ENCODE assay signal across 8 cellular contexts in genomic region chr5:1883120-1883924, GRCh38. TPM values are rescaled to one million over a fixed set of nuclear protein-coding genes. Genes with fewer than 3 reads are reported as not detected.
DNase-seq lines count a peak whose midpoint lies in the region; ATAC-seq and TF ChIP-seq lines count a peak whose summit lies in the region.
"Had no signal": no experiment of that assay in that cellular context is flagged by ENCODE, and none has a peak within 500 bp of the region (broad histone marks: within the 10 kb centered on the region; RNA-seq: fewer than 3 reads in every experiment).

No MANE protein-coding gene starts in this region.

- peak overlapping the region; percentile 84 for H3K4me2 ChIP-seq in PC-3 (ENCODE audit: low read length)
- H3K4me2 ChIP-seq: KMS-11 had no signal

- H3K4me3 ChIP-seq in PC-3 (ENCODE audit: low read length) (peak overlapping the region; percentile 61), sigmoid colon (peak overlapping the region in 3 of 4 donors; percentile 14 to 36 (median 34))

- peak; percentile 50 for ATAC-seq in GM19351 (IDR thresholded peaks at IDR 0.05; ENCODE audit: unreplicated experiment)
- peak; percentile 63 for ATAC-seq in PC-3
- no peak for ATAC-seq in HG02840 (IDR thresholded peaks at IDR 0.05; ENCODE audit: low FRiP score, unreplicated experiment)

- CTCF ChIA-PET in PC-3 (lab: Charles Lee) = no interaction called here

- intact Hi-C loops in PC-3 (cut with micrococcal nuclease) = no loop called here
- intact Hi-C loops in sigmoid colon (cut with DNase I) = no loop called here

- no TSS peak for BruUV-seq in PC-3 (replicated peaks; lab: Mats Ljungman, UMichigan)

- POLR2A ChIA-PET in PC-3 (lab: Charles Lee; ENCODE audit: unreplicated experiment) = no interaction called here

- peaks cover 28% of the 10 kb centered on the region for H3K27me3 Mint-ChIP-seq in glutamatergic neuron (ENCODE audit: unreplicated experiment)

- H3K9me2 ChIP-seq in PC-3 (replicated peaks; ENCODE audit: low read length) = no peaks in the 10 kb centered on the region

- H3K27ac ChIP-seq in PC-3 (ENCODE audit: low read length) = no peak overlapping the region
- H3K27ac ChIP-seq in sigmoid colon = no peak overlapping the region
- H3K27ac ChIP-seq: KMS-11 had no signal

- no peak overlapping the region for H3K27ac Mint-ChIP-seq in glutamatergic neuron (ENCODE audit: unreplicated experiment)

- H3K36me3 Mint-ChIP-seq in glutamatergic neuron (ENCODE audit: unreplicated experiment) = no peaks in the 10 kb centered on the region

- WGBS in sigmoid colon, 2 donors = 2 to 7% methylated on average over 78 of the region's 78 CpGs

- no peaks in the 10 kb centered on the region for H3K36me3 ChIP-seq in PC-3 (ENCODE audit: low read depth, low read length)
- H3K36me3 ChIP-seq in sigmoid colon = no peaks in the 10 kb centered on the region

- H3K9me3 Mint-ChIP-seq in glutamatergic neuron (ENCODE audit: unreplicated experiment) = peaks cover 3% of the 10 kb centered on the region

- TF ChIP-seq POLR2A in sigmoid colon (IDR thresholded peaks at IDR 0.05) = no peak

- peaks cover 3% of the 10 kb centered on the region for H3K4me1 Mint-ChIP-seq in glutamatergic neuron (ENCODE audit: low read depth, unreplicated experiment)

- no peak overlapping the region for H3K9ac ChIP-seq in PC-3 (ENCODE audit: low read length)
- H3K9ac ChIP-seq: KMS-11 had no signal

- peaks cover 55% of the 10 kb centered on the region for H3K27me3 ChIP-seq in PC-3 (ENCODE audit: low read length)
- H3K27me3 ChIP-seq in sigmoid colon = peaks cover 83 to 100% (median 100%) of the 10 kb centered on the region in 3 donors

- no peaks in the 10 kb centered on the region for H4K20me1 ChIP-seq in PC-3 (ENCODE audit: low read length)

- H3K79me2 ChIP-seq in PC-3 (ENCODE audit: low read length) = no peaks in the 10 kb centered on the region

- H3K4me3 Mint-ChIP-seq in glutamatergic neuron (ENCODE audit: unreplicated experiment) = no peak overlapping the region

- H3K9me3 ChIP-seq in PC-3 (ENCODE audit: low read length) (no peaks in the 10 kb centered on the region), sigmoid colon (no peaks in the 10 kb centered on the region)

- H2AFZ ChIP-seq in PC-3 (ENCODE audit: low read length) = peak overlapping the region; percentile 70

- DNase-seq in PC-3 = peak; percentile 14
- DNase-seq in glutamatergic neuron = peak; percentile 71
- DNase-seq in sigmoid colon = no peak
- DNase-seq in COR-L47 (lab: John Stamatoyannopoulos, UW) = no peak
- DNase-seq in stimulated activated CD4-positive, alpha-beta T cell treated with anti-CD3 and anti-CD28 coated beads, Interleukin-1b, Interleukin-23, amount 100 ng/mL, for 48 hours = no peak

- H3K4me1 ChIP-seq in PC-3 (ENCODE audit: insufficient read depth, low read length) (peaks cover 11% of the 10 kb centered on the region; the same call in 1 of the 2 replicates), sigmoid colon (peaks cover 0 to 44% (median 35%) of the 10 kb centered on the region in 4 donors)

- TF ChIP-seq CTCF in PC-3 (conservative IDR thresholded peaks at IDR 0.05; ENCODE audit: low read depth, low read length) (no peak), glutamatergic neuron (IDR thresholded peaks at IDR 0.05; ENCODE audit: partially characterized antibody, unreplicated experiment) (peak; percentile 67), sigmoid colon (IDR thresholded peaks at IDR 0.05) (no peak)

- no peaks in the 10 kb centered on the region for H3F3A ChIP-seq in PC-3 (ENCODE audit: low read length, unreplicated experiment)

- no peak for TF ChIP-seq EP300 in sigmoid colon (IDR thresholded peaks at IDR 0.05)

RNA-seq across cellular contexts. Expression of gene IRX4, which starts 0.6 kb away (rescaled TPM):
- total RNA-seq in PC-3 (2014; rRNA removed) (0.46 TPM in 1 of 2 replicates, not detected in the other), glutamatergic neuron (ENCODE audit: unreplicated experiment) (0.20 TPM), sigmoid colon (not detected)
- polyA plus RNA-seq in sigmoid colon = under 1 TPM in 1 of 3 donors, not detected in 2; 0.06 TPM

Comparison
In these comparisons a context has a peak if more than half of its experiments do, and no peak if none do; other contexts are left out.
1. DNase-seq: peak in PC-3 (single experiment) and glutamatergic neuron (single experiment); none in sigmoid colon (single experiment), COR-L47 (single experiment) and stimulated activated CD4-positive, alpha-beta T cell treated with anti-CD3 and anti-CD28 coated beads, Interleukin-1b, Interleukin-23, amount 100 ng/mL, for 48 hours (single experiment).